In the genomic region with DNA sequence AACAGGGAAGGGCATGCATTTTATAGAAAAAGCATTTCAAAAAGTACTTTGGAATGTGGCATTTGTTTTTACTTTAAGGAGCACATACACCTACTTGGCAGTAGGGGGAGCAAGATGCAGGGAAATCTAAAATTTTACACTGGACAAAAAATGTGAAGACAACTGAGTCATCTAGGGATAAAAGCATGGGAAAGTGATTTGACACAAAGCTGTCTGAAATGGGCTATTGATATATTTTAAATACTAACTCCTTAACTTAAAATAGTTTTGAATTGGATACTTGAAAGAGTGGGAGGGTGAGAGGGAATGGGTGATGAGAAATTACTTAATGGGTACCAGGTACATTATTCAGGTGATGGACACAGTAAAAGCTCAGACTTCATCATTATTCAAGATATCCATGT, we compare ENCODE assay signal across 8 cellular contexts. TPM values are rescaled to one million over a fixed set of nuclear protein-coding genes. Genes with fewer than 3 reads are reported as not detected.
DNase-seq lines count a peak whose midpoint lies in the region; ATAC-seq and TF ChIP-seq lines count a peak whose summit lies in the region.

No MANE protein-coding gene starts in this region.

- H3K9me3 ChIP-seq in BE2C (no peaks in the 10 kb centered on the region), gastroesophageal sphincter (no peaks in the 10 kb centered on the region), tibial nerve (no peaks in the 10 kb centered on the region)

- H3K27ac ChIP-seq in gastroesophageal sphincter = no peak overlapping the region
- H3K27ac ChIP-seq in tibial nerve = no peak overlapping the region

- no peak for TF ChIP-seq POLR2A in gastroesophageal sphincter (IDR thresholded peaks at IDR 0.05)
- no peak for TF ChIP-seq POLR2A in tibial nerve (IDR thresholded peaks at IDR 0.05)

- H3K27me3 ChIP-seq in BE2C (no peaks in the 10 kb centered on the region), gastroesophageal sphincter (peaks cover 33% of the 10 kb centered on the region), tibial nerve (no peaks in the 10 kb centered on the region)

- H3K4me1 ChIP-seq in BE2C = no peaks in the 10 kb centered on the region
- H3K4me1 ChIP-seq in gastroesophageal sphincter = no peaks in the 10 kb centered on the region
- no peaks in the 10 kb centered on the region for H3K4me1 ChIP-seq in tibial nerve

- ATAC-seq in gastroesophageal sphincter = no peak
- no peak for ATAC-seq in HG02571 (IDR thresholded peaks at IDR 0.05; ENCODE audit: unreplicated experiment)
- ATAC-seq in GM21381 (IDR thresholded peaks at IDR 0.05; ENCODE audit: unreplicated experiment) = no peak
- ATAC-seq in HG03108 (IDR thresholded peaks at IDR 0.05; ENCODE audit: unreplicated experiment) = no peak

- H3K4me3 ChIP-seq in BE2C (ENCODE audit: low read depth, low read length) (no peak overlapping the region), gastroesophageal sphincter (no peak overlapping the region), tibial nerve (no peak overlapping the region)

- H3K36me3 ChIP-seq in BE2C (no peaks in the 10 kb centered on the region), gastroesophageal sphincter (no peaks in the 10 kb centered on the region), tibial nerve (no peaks in the 10 kb centered on the region)

- TF ChIP-seq EP300 in gastroesophageal sphincter (IDR thresholded peaks at IDR 0.05) (no peak), tibial nerve (IDR thresholded peaks at IDR 0.05) (no peak)

- DNase-seq in BE2C (no peak), H4 (ENCODE audit: low spot score) (peak; percentile 43), SKM-1 treated with dmso at 0.1 percent for 144 hours (lab: John Stamatoyannopoulos, UW; ENCODE audit: unreplicated experiment) (peak; percentile 31), tibial nerve (ENCODE audit: low spot score in 2 of 2) (no peak)

- TF ChIP-seq CTCF in BE2C (IDR thresholded peaks at IDR 0.05; ENCODE audit: low read depth, low read length) (peak; percentile 61), gastroesophageal sphincter (IDR thresholded peaks at IDR 0.05) (peak; percentile 48 to 76 (median 64)), tibial nerve (IDR thresholded peaks at IDR 0.05) (peak; percentile 65 to 73 (median 68))

RNA-seq across cellular contexts. Expression of gene TMEM200C, which starts 15.8 kb away (rescaled TPM):
- polyA plus RNA-seq in BE2C (2012; ENCODE audit: insufficient read depth, insufficient read length, low read depth) = not detected
- total RNA-seq in H4 (2014; rRNA removed; shearing (Covaris generic)) = 0.31 and 0.35 TPM in 2 replicates
- total RNA-seq in gastroesophageal sphincter (under 1 TPM; under 0.01 to 0.16 (median 0.13) TPM), tibial nerve (under 1 TPM in 3 of 4 donors, not detected in 1; under 0.01 to 0.78 (median 0.60) TPM)

Comparison
In these comparisons a context has a peak if more than half of its experiments do, and no peak if none do; other contexts are left out.
1. DNase-seq: peak in H4 (single experiment) and SKM-1 treated with dmso at 0.1 percent for 144 hours (single experiment); none in BE2C (single experiment) and tibial nerve (0 of 2).
2. Peak in every context shown above with its lines, with median percentiles within 50 percentile points of each other: CTCF ChIP-seq.